In genomic region chr19:35727956-35728706, GRCh38 we compare ENCODE assay signal across 24 cellular contexts. TPM values are rescaled to one million over a fixed set of nuclear protein-coding genes. Genes with fewer than 3 reads are reported as not detected.
"Had no signal": no experiment of that assay in that cellular context is flagged by ENCODE, and none has a peak within 500 bp of the region (broad histone marks: within the 10 kb centered on the region; RNA-seq: fewer than 3 reads in every experiment).

No MANE protein-coding gene starts in this region.

- DNase-seq: activated CD4-positive, alpha-beta T cell treated with anti-CD3 and anti-CD28 coated beads for 48 hours; activated CD4-positive, alpha-beta T cell treated with anti-CD3 and anti-CD28 coated beads, Interleukin-2, amount 50 U/mL, for 48 hours; activated CD8-positive, alpha-beta memory T cell treated with anti-CD3 and anti-CD28 coated beads for 24 hours; activated gamma-delta T cell treated with Interleukin-2 at 50 U/mL for 16 hours; activated T-cell treated with anti-CD3 and anti-CD28 coated beads, Interleukin-2, amount 50 U/mL, for 1 hour; foreskin keratinocyte; heart left ventricle; kidney glomerular epithelial cell; left lung; lower lobe of right lung; mucosa of descending colon; sigmoid colon; small intestine; stimulated activated CD4-positive, alpha-beta T cell treated with anti-CD3 and anti-CD28 coated beads, Interleukin-4, amount 100 ng/mL, for 24 hours; stimulated activated naive B cell treated with anti-CD40 and anti-IgM and Interleukin-4, amounts not matched to agents 10 μg/mL and 1 μg/mL and 100 μg/mL, for 72 hours; stomach; T1000; WERI-Rb-1 had no signal

- H3K27ac Mint-ChIP-seq: activated naive CD4-positive, alpha-beta T cell treated with anti-CD3 and anti-CD28 coated beads, Interleukin-2, amount 50 U/mL, for 24 hours; brain; nephron; stimulated activated naive B cell treated with anti-CD40 and anti-IgM and Interleukin-4, amounts not matched to agents 10 μg/mL and 1 μg/mL and 100 μg/mL, for 72 hours had no signal

- H3K27me3 Mint-ChIP-seq: activated naive CD4-positive, alpha-beta T cell treated with anti-CD3 and anti-CD28 coated beads, Interleukin-2, amount 50 U/mL, for 24 hours; stimulated activated naive B cell treated with anti-CD40 and anti-IgM and Interleukin-4, amounts not matched to agents 10 μg/mL and 1 μg/mL and 100 μg/mL, for 72 hours had no signal

- H3K9me3 Mint-ChIP-seq: activated naive CD4-positive, alpha-beta T cell treated with anti-CD3 and anti-CD28 coated beads, Interleukin-2, amount 50 U/mL, for 24 hours; brain; nephron; stimulated activated naive B cell treated with anti-CD40 and anti-IgM and Interleukin-4, amounts not matched to agents 10 μg/mL and 1 μg/mL and 100 μg/mL, for 72 hours had no signal

- H3K4me3 Mint-ChIP-seq: activated naive CD4-positive, alpha-beta T cell treated with anti-CD3 and anti-CD28 coated beads, Interleukin-2, amount 50 U/mL, for 24 hours; brain; nephron; stimulated activated naive B cell treated with anti-CD40 and anti-IgM and Interleukin-4, amounts not matched to agents 10 μg/mL and 1 μg/mL and 100 μg/mL, for 72 hours had no signal

- ATAC-seq: activated CD4-positive, CD25-positive, alpha-beta regulatory T cell treated with anti-CD3 and anti-CD28 coated beads, Interleukin-2, amount 50 U/mL, for 24 hours; foreskin keratinocyte; heart left ventricle; left lung; lower lobe of right lung; mucosa of descending colon; pancreas; stimulated activated naive B cell treated with anti-CD40 and anti-IgM and Interleukin-4, amounts not matched to agents 10 μg/mL and 1 μg/mL and 100 μg/mL, for 72 hours had no signal

- H3K4me1 Mint-ChIP-seq: brain, nephron had no signal

RNA-seq across cellular contexts. Expression of gene IGFLR1, which starts 14.1 kb away (rescaled TPM):
- total RNA-seq: ascending aorta had no signal

RNA-seq across cellular contexts. Expression of gene U2AF1L4, which starts 17.1 kb away (rescaled TPM):
- total RNA-seq: ascending aorta had no signal
